Comparison of ENCODE assay signal across 3 cellular contexts in genomic region chr11:16812274-16812673, GRCh38.
TF ChIP-seq lines count a peak whose summit lies in the region.

No MANE protein-coding gene starts in this region.

TF ChIP-seq in HepG2, 621 proteins besides CTCF, POLR2A, EP300 and RAD21:
- no peak for TF ChIP-seq SOX6 (IDR thresholded peaks at IDR 0.05)
- TF ChIP-seq SOX6 (CRISPR knock-in tag; IDR thresholded peaks at IDR 0.05) = peak; percentile 39; the same call in 1 of the 2 replicates
- TF ChIP-seq NR2F6 (IDR thresholded peaks at IDR 0.05) = 0 out of 2 replicates have a peak, but pooled peaks have one; percentile 13
- TF ChIP-seq NR2F6 (CRISPR knock-in tag; IDR thresholded peaks at IDR 0.05) = no peak
- peak; percentile 81 for TF ChIP-seq ZNF281 (CRISPR knock-in tag; IDR thresholded peaks at IDR 0.05; ENCODE audit: borderline replicate concordance)
- TF ChIP-seq RXRA (CRISPR knock-in tag; IDR thresholded peaks at IDR 0.05) = peak; percentile 62
- no peak for TF ChIP-seq TCF7L2 (IDR thresholded peaks at IDR 0.05; ENCODE audit: low read depth, low read length)
- no peak for TF ChIP-seq SOX13 (IDR thresholded peaks at IDR 0.05)
- TF ChIP-seq SOX13 (CRISPR knock-in tag; conservative IDR thresholded peaks at IDR 0.05 in 1 of 2, IDR thresholded peaks at IDR 0.05 in 1 of 2) = peak in 1 of 2 experiments; percentile 54; a peak in 2 of 4 replicates
- peak; percentile 31; the same call in 1 of the 2 replicates for TF ChIP-seq HNF4G (IDR thresholded peaks at IDR 0.05; ENCODE audit: borderline replicate concordance, low read depth, low read length)
- TF ChIP-seq HNF4G (CRISPR knock-in tag; IDR thresholded peaks at IDR 0.05; ENCODE audit: borderline replicate concordance, low read depth) = no peak
- TF ChIP-seq ZNF597 (CRISPR knock-in tag; IDR thresholded peaks at IDR 0.05) = no peak
- TF ChIP-seq TFAP4 (IDR thresholded peaks at IDR 0.05; ENCODE audit: borderline replicate concordance, low read depth) = peak; percentile 47; the same call in 1 of the 2 replicates
- peak; percentile 44 for TF ChIP-seq XRCC5 (optimal IDR thresholded peaks at IDR 0.05; ENCODE audit: low read length)
- no peak for TF ChIP-seq ZNF576 (CRISPR knock-in tag; IDR thresholded peaks at IDR 0.05)
- TF ChIP-seq HNF4A (CRISPR knock-in tag; IDR thresholded peaks at IDR 0.05) = peak; percentile 29; the same call in 1 of the 2 replicates
- peak; percentile 87; the same call in 1 of the 2 replicates for TF ChIP-seq ZNF552 (CRISPR knock-in tag; IDR thresholded peaks at IDR 0.05; ENCODE audit: borderline replicate concordance)

TF ChIP-seq in H1, 55 proteins besides CTCF, POLR2A, EP300 and RAD21:
- TF ChIP-seq TEAD4 (IDR thresholded peaks at IDR 0.05; ENCODE audit: low read depth, low read length) (peak; percentile 57; the same call in 1 of the 2 replicates), TCF12 (IDR thresholded peaks at IDR 0.05; ENCODE audit: low read depth, low read length) (no peak), SIX5 (IDR thresholded peaks at IDR 0.05; ENCODE audit: low read depth, low read length) (no peak)
TF ChIP-seq in H1: peak in this region for 1.

TF ChIP-seq in neural cell, 6 proteins besides CTCF, POLR2A, EP300 and RAD21:
- TF ChIP-seq SMC3 (conservative IDR thresholded peaks at IDR 0.05; ENCODE audit: poor library complexity) (no peak), EZH2 (IDR thresholded peaks at IDR 0.05; ENCODE audit: borderline replicate concordance, insufficient read depth, low read length, poor library complexity, severe bottlenecking) (no peak), TAF1 (IDR thresholded peaks at IDR 0.05; ENCODE audit: low read depth) (no peak), MXI1 (conservative IDR thresholded peaks at IDR 0.05; ENCODE audit: poor library complexity, severe bottlenecking) (no peak), REST (IDR thresholded peaks at IDR 0.05; ENCODE audit: borderline replicate concordance) (no peak), POLR2AphosphoS5 (IDR thresholded peaks at IDR 0.05) (peak; percentile 23)
